In genomic region chr15:77420610-77421369, GRCh38 we compare ENCODE assay signal across 8 cellular contexts. TPM values are rescaled to one million over a fixed set of nuclear protein-coding genes. Genes with fewer than 3 reads are reported as not detected.
DNase-seq lines count a peak whose midpoint lies in the region; ATAC-seq and TF ChIP-seq lines count a peak whose summit lies in the region.

TSS of gene HMG20A (plus strand) at chr15:77420888. CDS start at chr15:77458408, 37,520 bp downstream.

- no peaks in the 10 kb centered on the region for H3K27me3 ChIP-seq in heart right ventricle

- peaks cover under 1 to 70% (median 59%) of the 10 kb centered on the region in 9 donors for H3K4me1 ChIP-seq in heart right ventricle

- no peaks in the 10 kb centered on the region for H3K36me3 ChIP-seq in heart right ventricle

- peak within 1 kb of the TSS; percentile 97 for H3K4me3 ChIP-seq in GM08714 (ENCODE audit: low read length)
- H3K4me3 ChIP-seq in heart right ventricle, result peak within 1 kb of the TSS; percentile 73 to 97 (median 90)

- WGBS in adipose tissue, 3 donors, result 0 to 1% (median 1%) methylated on average over 23 to 25 of the region's 25 CpGs
- 0 to 1% methylated on average over 25 of the region's 25 CpGs for WGBS in heart right ventricle, 2 donors

- intact Hi-C loops in heart right ventricle (cut with DNase I), result loop anchor here in 6 of 10 donors (1.0 to 5.0 kb wide), 5 partner anchors 62 to 234 kb away; no protein-coding TSS in a partner anchor
- intact Hi-C loops in posterior vena cava (cut with DNase I), result no loop called here

- peak in 1 of 9 donors; percentile 7 for TF ChIP-seq CTCF in heart right ventricle (IDR thresholded peaks at IDR 0.05)

- DNase-seq in NCI-H1092 treated with DMSO at 0.1 percent for 48 hours (lab: John Stamatoyannopoulos, UW) (peak; percentile 84), T follicular helper cell (ENCODE audit: low read depth) (peak; percentile 24), heart right ventricle (peak; percentile 56 to 72), posterior vena cava (ENCODE audit: low spot score) (peak; percentile 83), ureter (ENCODE audit: low spot score) (peak; percentile 76)

- no peaks in the 10 kb centered on the region for H3K9me3 ChIP-seq in heart right ventricle

- peak; percentile 27 for ATAC-seq in HG02610 (IDR thresholded peaks at IDR 0.05; ENCODE audit: unreplicated experiment)
- peak; percentile 38 to 81 (median 68) for ATAC-seq in heart right ventricle

- H3K27ac ChIP-seq in adipose tissue (ENCODE audit: low read depth, low read length) (peak within 1 kb of the TSS; percentile 83), heart right ventricle (peak within 1 kb of the TSS; percentile 92 to 98 (median 96))

RNA-seq across cellular contexts. Expression of gene HMG20A, which starts in this region (rescaled TPM):
- polyA plus RNA-seq in adipose tissue (10 to 100 TPM in 2 of 3 donors, 1 to 10 TPM in 1; 7.9 to 12.4 (median 11.3) TPM), heart right ventricle (10 to 100 TPM in 1 of 2 donors, 1 to 10 TPM in 1; 9.9 to 13.9 TPM)
- total RNA-seq in heart right ventricle (10 to 100 TPM; 25.7 to 60.2 (median 41.6) TPM), posterior vena cava (10 to 100 TPM; 22.2 to 24.6 TPM), ureter (58.4 TPM)

Comparison
In these comparisons a context has a peak if more than half of its experiments do, and no peak if none do; other contexts are left out.
1. Peak in every context shown above with its lines: DNase-seq, ATAC-seq, H3K4me3 ChIP-seq and H3K27ac ChIP-seq.
2. DNase-seq: peak in every context shown above with its lines; median percentile 84 in NCI-H1092 treated with DMSO at 0.1 percent for 48 hours; 83 in posterior vena cava; 76 in ureter; 64 in heart right ventricle; 24 in T follicular helper cell.
3. intact Hi-C loops: an anchor here in heart right ventricle (1.0 to 5.0 kb wide); none called in posterior vena cava.